ENCODE assay signal across 9 cellular contexts in the genomic region with DNA sequence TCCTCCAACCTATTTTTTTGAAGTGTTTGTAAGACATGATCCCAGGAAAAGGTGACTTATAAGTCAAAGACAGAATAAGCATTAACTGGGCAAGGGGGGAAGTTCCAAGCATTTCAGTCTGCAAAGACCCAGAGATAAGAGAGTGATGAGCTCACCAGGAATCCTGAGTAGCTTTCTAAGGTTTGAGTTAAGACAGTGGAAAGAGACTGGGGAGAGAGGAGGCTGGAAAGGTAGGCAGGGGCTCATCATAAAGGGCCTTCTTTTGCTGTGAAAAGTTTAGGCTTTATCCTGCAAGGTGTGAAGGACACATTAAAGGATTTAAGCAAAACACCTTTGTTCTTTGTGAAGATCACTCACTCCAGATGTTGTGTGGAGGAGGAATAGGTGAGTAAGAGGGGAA.
"Had no signal": no experiment of that assay in that cellular context is flagged by ENCODE, and none has a peak within 500 bp of the region (broad histone marks: within the 10 kb centered on the region; RNA-seq: fewer than 3 reads in every experiment).

No MANE protein-coding gene starts in this region.

- H3K27ac ChIP-seq: GM23248 had no signal

- H3K4me3 Mint-ChIP-seq: GM23338, H9, HFFc6 had no signal

- H3K27ac Mint-ChIP-seq: GM23338, H9, HFFc6 had no signal

- H3K36me3 ChIP-seq: HAP-1 had no signal

- H3K4me2 ChIP-seq: GM23338 had no signal

- DNase-seq: GM23248, GOT3, H7, H9, HCEC 1CT, HFFc6 had no signal

- H3K9ac ChIP-seq: GM23248 had no signal

- H3K4me3 ChIP-seq: GM23248, GM23338, HAP-1 had no signal

- H3K9me3 ChIP-seq: HAP-1 had no signal

- ATAC-seq: GM23338, HCT116 had no signal

- H3K4me1 Mint-ChIP-seq: GM23338, H9 had no signal

- H3K4me1 ChIP-seq: HAP-1 had no signal

- H3K9me3 Mint-ChIP-seq: H9 had no signal
